13 cellular contexts compared by ENCODE assay signal in genomic region chr11:18010977-18011586, GRCh38. TPM values are rescaled to one million over a fixed set of nuclear protein-coding genes. Genes with fewer than 3 reads are reported as not detected.
DNase-seq lines count a peak whose midpoint lies in the region; ATAC-seq and TF ChIP-seq lines count a peak whose summit lies in the region.
"Had no signal": no experiment of that assay in that cellular context is flagged by ENCODE, and none has a peak within 500 bp of the region (broad histone marks: within the 10 kb centered on the region; RNA-seq: fewer than 3 reads in every experiment).

No MANE protein-coding gene starts in this region.

- peaks cover 3% of the 10 kb centered on the region; the same call in 1 of the 2 replicates for H3K36me3 ChIP-seq in Loucy (ENCODE audit: insufficient read depth, low read length)
- H3K36me3 ChIP-seq in ascending aorta = peaks cover 7 to 12% of the 10 kb centered on the region in 2 donors
- H3K36me3 ChIP-seq in lower lobe of right lung = peaks cover 10% of the 10 kb centered on the region
- H3K36me3 ChIP-seq: right atrium auricular region had no signal

- peaks cover 8% of the 10 kb centered on the region; the same call in 1 of the 2 replicates for H3F3A ChIP-seq in Loucy (ENCODE audit: low read depth)

- H3K27me3 ChIP-seq in Loucy (ENCODE audit: insufficient read depth, low read length, poor library complexity, severe bottlenecking) = no peaks in the 10 kb centered on the region
- no peaks in the 10 kb centered on the region for H3K27me3 ChIP-seq in ascending aorta
- H3K27me3 ChIP-seq in lower lobe of right lung (ENCODE audit: low read depth) = no peaks in the 10 kb centered on the region
- H3K27me3 ChIP-seq: right atrium auricular region had no signal

- no peaks in the 10 kb centered on the region for H3K9me3 Mint-ChIP-seq in natural killer cell treated with Interleukin-12 subunit alpha and Interleukin-12 subunit beta and Interleukin-15 and Interleukin-18, amount 100 ng/mL, for 72 hours

- no peaks in the 10 kb centered on the region for H3K27me3 Mint-ChIP-seq in natural killer cell treated with Interleukin-12 subunit alpha and Interleukin-12 subunit beta and Interleukin-15 and Interleukin-18, amount 100 ng/mL, for 72 hours

- peak overlapping the region; percentile 81 for H3K4me2 ChIP-seq in Loucy (ENCODE audit: low read depth, low read length, poor library complexity, severe bottlenecking)

- TF ChIP-seq CTCF in Loucy (conservative IDR thresholded peaks at IDR 0.05; ENCODE audit: low read length) (no peak), ascending aorta (IDR thresholded peaks at IDR 0.05) (no peak), lower lobe of right lung (IDR thresholded peaks at IDR 0.05) (no peak)

- H3K79me2 ChIP-seq in Loucy (ENCODE audit: insufficient read depth, low read length) = peaks cover 16% of the 10 kb centered on the region

- DNase-seq in NCI-H2029 (lab: John Stamatoyannopoulos, UW) (peak; percentile 22), NCI-H2029 treated with DMSO at 0.1 percent for 48 hours (lab: John Stamatoyannopoulos, UW) (no peak), ascending aorta (ENCODE audit: low spot score in 2 of 2) (no peak), lower lobe of right lung (no peak), T-helper 9 cell (no peak)
- DNase-seq in natural killer cell treated with Interleukin-12 subunit alpha and Interleukin-12 subunit beta and Interleukin-15 and Interleukin-18, amount 100 ng/mL, for 72 hours (ENCODE audit: low spot score) = no peak
- DNase-seq: activated naive CD4-positive, alpha-beta T cell; GF-D8; trophoblast cell had no signal

- H4K20me1 ChIP-seq in Loucy (ENCODE audit: insufficient read depth, low read length, poor library complexity, severe bottlenecking) = no peaks in the 10 kb centered on the region

- H3K4me3 ChIP-seq in Loucy (ENCODE audit: low read length, poor library complexity, severe bottlenecking) (peak overlapping the region; percentile 86), ascending aorta (no peak overlapping the region), lower lobe of right lung (no peak overlapping the region)
- H3K4me3 ChIP-seq: lung, right atrium auricular region had no signal

- peaks cover 4% of the 10 kb centered on the region for H3K36me3 Mint-ChIP-seq in natural killer cell treated with Interleukin-12 subunit alpha and Interleukin-12 subunit beta and Interleukin-15 and Interleukin-18, amount 100 ng/mL, for 72 hours

- intact Hi-C loops in ascending aorta (cut with DNase I) (loop anchor here (5.0 to 10.0 kb wide), 3 partner anchors 371 to 714 kb away; partner anchors contain the start of genes IGSF22 and UEVLD), lower lobe of right lung (cut with DNase I) (no loop called here)

- H3K9ac ChIP-seq in Loucy (ENCODE audit: low read depth, low read length, poor library complexity, severe bottlenecking) = no peak overlapping the region

- H3K4me1 ChIP-seq in Loucy (ENCODE audit: insufficient read depth, low read length, poor library complexity, severe bottlenecking) (peaks cover 21% of the 10 kb centered on the region), ascending aorta (no peaks in the 10 kb centered on the region), lower lobe of right lung (peaks cover 7% of the 10 kb centered on the region)

- H3K9me2 ChIP-seq in Loucy (replicated peaks; ENCODE audit: low read depth, low read length) = no peaks in the 10 kb centered on the region

- H2AFZ ChIP-seq in Loucy (ENCODE audit: low read length) = no peak overlapping the region

- H3K4me3 Mint-ChIP-seq in natural killer cell treated with Interleukin-12 subunit alpha and Interleukin-12 subunit beta and Interleukin-15 and Interleukin-18, amount 100 ng/mL, for 72 hours = peak overlapping the region; percentile 91

- peaks cover 25 to 30% of the 10 kb centered on the region in 2 donors for H3K4me1 Mint-ChIP-seq in natural killer cell treated with Interleukin-12 subunit alpha and Interleukin-12 subunit beta and Interleukin-15 and Interleukin-18, amount 100 ng/mL, for 72 hours (ENCODE audit: low read depth in 2 of 2)

- H3K9me3 ChIP-seq in Loucy (ENCODE audit: insufficient read depth, low read depth, low read length) (no peaks in the 10 kb centered on the region), ascending aorta (no peaks in the 10 kb centered on the region), lower lobe of right lung (no peaks in the 10 kb centered on the region)
- H3K9me3 ChIP-seq: right atrium auricular region had no signal

- peak overlapping the region; percentile 50 to 59 for H3K27ac Mint-ChIP-seq in natural killer cell treated with Interleukin-12 subunit alpha and Interleukin-12 subunit beta and Interleukin-15 and Interleukin-18, amount 100 ng/mL, for 72 hours

- ATAC-seq in natural killer cell treated with Interleukin-12 subunit alpha and Interleukin-12 subunit beta and Interleukin-15 and Interleukin-18, amount 100 ng/mL, for 72 hours = no peak
- ATAC-seq in lower lobe of right lung (no peak), HG02623 (IDR thresholded peaks at IDR 0.05; ENCODE audit: unreplicated experiment) (no peak)

- H3K27ac ChIP-seq in ascending aorta (peak overlapping the region; percentile 93 to 98), lower lobe of right lung (no peak overlapping the region)

RNA-seq across cellular contexts. Expression of gene SERGEF, which starts 1.8 kb away (rescaled TPM):
- total RNA-seq in ascending aorta (13.6 TPM), lower lobe of right lung (28.4 TPM)
- total RNA-seq in natural killer cell treated with Interleukin-12 subunit alpha and Interleukin-12 subunit beta and Interleukin-15 and Interleukin-18, amount 100 ng/mL, for 72 hours = 10 to 100 TPM; 28.8 to 50.7 TPM

RNA-seq across cellular contexts. Expression of gene TPH1, which starts 35.0 kb away (rescaled TPM):
- total RNA-seq in ascending aorta (1.8 TPM), lower lobe of right lung (0.18 TPM)
- total RNA-seq in natural killer cell treated with Interleukin-12 subunit alpha and Interleukin-12 subunit beta and Interleukin-15 and Interleukin-18, amount 100 ng/mL, for 72 hours = 1 to 10 TPM in 1 of 2 donors, under 1 TPM in 1; 0.36 to 1.2 TPM
